17 cellular contexts compared by ENCODE assay signal in genomic region chrX:153993079-153993478, GRCh38. TPM values are rescaled to one million over a fixed set of nuclear protein-coding genes. Genes with fewer than 3 reads are reported as not detected.
DNase-seq lines count a peak whose midpoint lies in the region; ATAC-seq and TF ChIP-seq lines count a peak whose summit lies in the region.
"Had no signal": no experiment of that assay in that cellular context is flagged by ENCODE, and none has a peak within 500 bp of the region (broad histone marks: within the 10 kb centered on the region; RNA-seq: fewer than 3 reads in every experiment).

No MANE protein-coding gene starts in this region.

- H3K9me3 ChIP-seq in colonic mucosa = no peaks in the 10 kb centered on the region
- H3K9me3 ChIP-seq: HAP-1 had no signal

- peak overlapping the region; percentile 71 for H3K27ac Mint-ChIP-seq in progenitor cell of endocrine pancreas
- H3K27ac Mint-ChIP-seq: CD4-positive, alpha-beta T cell had no signal

- TF ChIP-seq CTCF in progenitor cell of endocrine pancreas (IDR thresholded peaks at IDR 0.05; ENCODE audit: unreplicated experiment) = no peak
- TF ChIP-seq CTCF in omental fat pad (IDR thresholded peaks at IDR 0.05) = no peak
- TF ChIP-seq CTCF in colonic mucosa (IDR thresholded peaks at IDR 0.05) = no peak

- DNase-seq in DMS 273 (lab: John Stamatoyannopoulos, UW; ENCODE audit: unreplicated experiment) (peak; percentile 92), NCI-H1694 treated with DMSO at 0.1 percent for 48 hours (lab: John Stamatoyannopoulos, UW) (peak; percentile 90), NCI-H69 (lab: John Stamatoyannopoulos, UW) (peak; percentile 30), progenitor cell of endocrine pancreas (ENCODE audit: low spot score, unreplicated experiment) (no peak), NCI-H774 (lab: John Stamatoyannopoulos, UW) (no peak), omental fat pad (ENCODE audit: low spot score) (no peak), colonic mucosa (no peak)
- DNase-seq: 8988T; AML-193; Calu3; CD4-positive, alpha-beta T cell; DMS153; DND-41; GF-D8 had no signal

- H3K27me3 Mint-ChIP-seq in progenitor cell of endocrine pancreas = no peaks in the 10 kb centered on the region
- H3K27me3 Mint-ChIP-seq: CD4-positive, alpha-beta T cell had no signal

- intact Hi-C loops in colonic mucosa (cut with DNase I) = no loop called here

- no peak overlapping the region for H3K4me3 Mint-ChIP-seq in progenitor cell of endocrine pancreas (ENCODE audit: low read depth)
- H3K4me3 Mint-ChIP-seq: CD4-positive, alpha-beta T cell had no signal

- H3K27ac ChIP-seq in colonic mucosa = no peak overlapping the region

- H3K27me3 ChIP-seq in colonic mucosa = peaks cover 10% of the 10 kb centered on the region

- no peak overlapping the region for H3K4me3 ChIP-seq in colonic mucosa
- H3K4me3 ChIP-seq: BLaER1 treated with 17β-estradiol and CSF1 and Interleukin-3, amounts not matched to agents 10 nM and 100 nM; HAP-1; K562 had no signal

- ATAC-seq in omental fat pad (ENCODE audit: low FRiP score) = no peak
- ATAC-seq: K562 had no signal

- H3K4me1 ChIP-seq in colonic mucosa = no peaks in the 10 kb centered on the region
- H3K4me1 ChIP-seq: HAP-1 had no signal

- peaks cover 3% of the 10 kb centered on the region for H3K9me3 Mint-ChIP-seq in progenitor cell of endocrine pancreas (ENCODE audit: low read depth)
- H3K9me3 Mint-ChIP-seq: CD4-positive, alpha-beta T cell had no signal

- no peaks in the 10 kb centered on the region for H3K4me1 Mint-ChIP-seq in progenitor cell of endocrine pancreas (ENCODE audit: low read depth)

- H3K36me3 Mint-ChIP-seq in progenitor cell of endocrine pancreas (ENCODE audit: insufficient read depth) = peaks cover 2% of the 10 kb centered on the region

- no peak overlapping the region for H3K9ac ChIP-seq in colonic mucosa (ENCODE audit: low read depth in 2 of 2, low read length in 2 of 2)
- H3K9ac ChIP-seq: BLaER1 treated with 17β-estradiol and CSF1 and Interleukin-3, amounts not matched to agents 10 nM and 100 nM had no signal

- no peaks in the 10 kb centered on the region for H3K36me3 ChIP-seq in colonic mucosa
- H3K36me3 ChIP-seq: BLaER1 treated with 17β-estradiol and CSF1 and Interleukin-3, amounts not matched to agents 10 nM and 100 nM; HAP-1 had no signal

RNA-seq across cellular contexts. Expression of gene TMEM187, which starts 20.5 kb away (rescaled TPM):
- 10.2 and 11.7 TPM in 2 replicates for total RNA-seq in progenitor cell of endocrine pancreas
- total RNA-seq in omental fat pad = 1 to 10 TPM; 1.9 to 9.0 (median 4.5) TPM
- 10 to 100 TPM in 1 of 2 donors, 1 to 10 TPM in 1; 8.7 to 19.2 TPM for total RNA-seq in colonic mucosa

RNA-seq across cellular contexts. Expression of gene HCFC1, which starts 21.5 kb away (rescaled TPM):
- total RNA-seq in progenitor cell of endocrine pancreas (105 and 121 TPM in 2 replicates), omental fat pad (10 to 100 TPM; 21.5 to 41.5 (median 30.8) TPM), colonic mucosa (10 to 100 TPM; 36.6 to 80.5 TPM)

RNA-seq across cellular contexts. Expression of gene IRAK1, which starts 26.6 kb away (rescaled TPM):
- total RNA-seq in progenitor cell of endocrine pancreas (95.8 and 96.9 TPM in 2 replicates), omental fat pad (10 to 100 TPM; 43.1 to 85.3 (median 78.4) TPM), colonic mucosa (100 to 1,000 TPM in 1 of 2 donors, 10 to 100 TPM in 1; 66.7 to 148 TPM)

RNA-seq across cellular contexts. Expression of gene RENBP, which starts 48.6 kb away (rescaled TPM):
- total RNA-seq in progenitor cell of endocrine pancreas (2.5 and 3.3 TPM in 2 replicates), omental fat pad (10 to 100 TPM in 3 of 4 donors, 1 to 10 TPM in 1; 7.8 to 33.0 (median 26.5) TPM), colonic mucosa (1 to 10 TPM; 3.3 to 5.0 TPM)

RNA-seq across cellular contexts. Expression of gene NAA10, which starts 58.2 kb away (rescaled TPM):
- total RNA-seq in progenitor cell of endocrine pancreas (85.3 and 86.3 TPM in 2 replicates), omental fat pad (100 to 1,000 TPM in 1 of 4 donors, 10 to 100 TPM in 3; 85.7 to 101 (median 90.7) TPM), colonic mucosa (100 to 1,000 TPM in 1 of 2 donors, 10 to 100 TPM in 1; 55.9 to 115 TPM)

Comparison
In these comparisons a context has a peak if more than half of its experiments do, and no peak if none do; other contexts are left out.
1. DNase-seq: peak in DMS 273 (single experiment), NCI-H1694 treated with DMSO at 0.1 percent for 48 hours (single experiment) and NCI-H69 (single experiment); none in progenitor cell of endocrine pancreas (single experiment), NCI-H774 (single experiment), omental fat pad (single experiment) and colonic mucosa (single experiment).